In genomic region chr3:21041621-21042020, GRCh38 we compare ENCODE assay signal across 19 cellular contexts.
A peak's percentile ranks its signal among the peaks of the same experiment; 100 is the strongest.
DNase-seq lines count a peak whose midpoint lies in the region; FAIRE-seq and TF ChIP-seq lines count a peak whose summit lies in the region.
"Had no signal": no experiment of that assay in that cellular context is flagged by ENCODE, and none has a peak within 500 bp of the region (broad histone marks: within the 10 kb centered on the region; RNA-seq: fewer than 3 reads in every experiment).

No MANE protein-coding gene starts in this region.

- TF ChIP-seq CTCF in D721Med (IDR thresholded peaks at IDR 0.05; ENCODE audit: insufficient read depth, missing control alignments) (no peak), fibroblast of lung (conservative IDR thresholded peaks at IDR 0.05 in 1 of 2, IDR thresholded peaks at IDR 0.05 in 1 of 2; ENCODE audit: low read depth in 1 of 2, low read length in 2 of 2) (no peak)

- no peak overlapping the region for H3K4me2 ChIP-seq in fibroblast of lung (ENCODE audit: extremely low read depth, insufficient read depth, low read length)

- H3K4me1 ChIP-seq in fibroblast of lung (ENCODE audit: control insufficient read depth, extremely low read depth, insufficient read depth, low read length), result no peaks in the 10 kb centered on the region
- H3K4me1 ChIP-seq: HAP-1 had no signal

- no peak overlapping the region for H3K27ac ChIP-seq in fibroblast of lung (ENCODE audit: insufficient read depth, low read length)

- H3K36me3 ChIP-seq in fibroblast of lung (ENCODE audit: control insufficient read depth, insufficient read depth, low read length), result no peaks in the 10 kb centered on the region
- H3K36me3 ChIP-seq: HAP-1 had no signal

- H2AFZ ChIP-seq in fibroblast of lung (ENCODE audit: low read length), result no peak overlapping the region

- H3K9ac ChIP-seq in fibroblast of lung (ENCODE audit: insufficient read depth, low read length), result no peak overlapping the region

- H3K4me3 ChIP-seq in fibroblast of lung (replicated peaks in 1 of 4; ENCODE audit: control extremely low read depth in 1 of 4, insufficient read depth in 1 of 4, low read depth in 3 of 4, low read length in 4 of 4), result no peak overlapping the region
- H3K4me3 ChIP-seq: HAP-1 had no signal

- FAIRE-seq in D721Med (lab: Jason Lieb, UNC), result peak; percentile 21
- FAIRE-seq: GM18507 had no signal

- no peaks in the 10 kb centered on the region for H3K9me3 ChIP-seq in fibroblast of lung (ENCODE audit: control insufficient read depth, insufficient read depth, low read depth, low read length)
- H3K9me3 ChIP-seq: HAP-1 had no signal

- DNase-seq in D721Med (ENCODE audit: insufficient read length, low spot score) (no peak), LHCN-M2 (ENCODE audit: low read depth) (peak; percentile 42), fibroblast of lung (ENCODE audit: low read depth in 2 of 2) (peak; percentile 7), myocyte (ENCODE audit: low read depth) (peak; percentile 13), DMS53 treated with DMSO at 0.1 percent for 48 hours (lab: John Stamatoyannopoulos, UW; ENCODE audit: unreplicated experiment) (no peak), midbrain (lab: John Stamatoyannopoulos, UW) (no peak), HT-29 (ENCODE audit: low spot score) (no peak)
- no peak for DNase-seq in activated CD8-positive, alpha-beta memory T cell treated with anti-CD3 and anti-CD28 coated beads, Interleukin-2, amount 50 U/mL, for 4 hours
- DNase-seq: CD8-positive, alpha-beta T cell; IMR-90; Kasumi-1; NCI-H1417; NCI-H1930; NCI-H2171 treated with DMSO at 0.1 percent for 48 hours; NK-92 treated with Interleukin-12 subunit alpha and Interleukin-12 subunit beta, amount 100 ng/mL, for 24 hours; OCI-M1; RPMI8226 had no signal

- no peaks in the 10 kb centered on the region for H4K20me1 ChIP-seq in fibroblast of lung (ENCODE audit: control insufficient read depth, extremely low read depth, insufficient read depth, low read length)

- H3K79me2 ChIP-seq in fibroblast of lung (ENCODE audit: control insufficient read depth, insufficient read depth, low read length), result no peaks in the 10 kb centered on the region

- H3K27me3 ChIP-seq in fibroblast of lung (ENCODE audit: control insufficient read depth, insufficient read depth, low read length), result no peaks in the 10 kb centered on the region

Comparison
In these comparisons a context has a peak if more than half of its experiments do, and no peak if none do; other contexts are left out.
1. DNase-seq: peak in LHCN-M2 (single experiment), fibroblast of lung (2 of 2) and myocyte (single experiment); none in D721Med (single experiment), DMS53 treated with DMSO at 0.1 percent for 48 hours (single experiment), midbrain (single experiment), activated CD8-positive, alpha-beta memory T cell treated with anti-CD3 and anti-CD28 coated beads, Interleukin-2, amount 50 U/mL, for 4 hours (single experiment) and HT-29 (single experiment).